1 cellular context compared by ENCODE assay signal in genomic region chr6:170371588-170371987, GRCh38.
TF ChIP-seq lines count a peak whose summit lies in the region.

No MANE protein-coding gene starts in this region.

TF ChIP-seq in GM23338, 12 proteins besides CTCF, POLR2A, EP300 and RAD21 (continued from another document):
- no peak for TF ChIP-seq REST (IDR thresholded peaks at IDR 0.05; ENCODE audit: unreplicated experiment)
